ENCODE assay signal across 26 cellular contexts in genomic region chr17:80487511-80487910, GRCh38. TPM values are rescaled to one million over a fixed set of nuclear protein-coding genes. Genes with fewer than 3 reads are reported as not detected.
DNase-seq lines count a peak whose midpoint lies in the region; ATAC-seq, FAIRE-seq and TF ChIP-seq lines count a peak whose summit lies in the region.
"Had no signal": no experiment of that assay in that cellular context is flagged by ENCODE, and none has a peak within 500 bp of the region (broad histone marks: within the 10 kb centered on the region; RNA-seq: fewer than 3 reads in every experiment).

No MANE protein-coding gene starts in this region.

- no peak for TF ChIP-seq EP300 in K562 (IDR thresholded peaks at IDR 0.05; ENCODE audit: low read length)

- H3K18ac ChIP-seq in neuronal stem cell (ENCODE audit: low read length) = no peak overlapping the region

- no peak overlapping the region for H4K8ac ChIP-seq in neuronal stem cell (ENCODE audit: low read depth, low read length)

- H2BK12ac ChIP-seq in neuronal stem cell (ENCODE audit: low read length) = peak overlapping the region; percentile 8

- H3K27me3 ChIP-seq in BLaER1 treated with 17β-estradiol and CSF1 and Interleukin-3, amounts not matched to agents 10 nM and 100 nM = peaks cover 0 to 5% (median 0%) of the 10 kb centered on the region in 11 experiments; a peak in 5 of 22 replicates
- H3K27me3 ChIP-seq in HCT116 (ENCODE audit: insufficient read depth, low read length) (peaks cover 3% of the 10 kb centered on the region; the same call in 1 of the 2 replicates), K562 (ENCODE audit: control insufficient read depth in 2 of 2, insufficient read depth in 2 of 2, low read length in 2 of 2) (peaks cover 0 to 60% of the 10 kb centered on the region in 2 experiments; a peak in 4 of 5 replicates), neuronal stem cell (ENCODE audit: control insufficient read depth in 3 of 3, insufficient read depth in 3 of 3, low read depth in 1 of 3, low read length in 3 of 3) (peaks cover 0 to 54% (median 0%) of the 10 kb centered on the region in 3 experiments), BE2C (no peaks in the 10 kb centered on the region)

- H3K9ac ChIP-seq in BLaER1 treated with 17β-estradiol and CSF1 and Interleukin-3, amounts not matched to agents 10 nM and 100 nM = peak overlapping the region in 3 of 11 experiments; percentile 51 to 76 (median 63); a peak in 4 of 22 replicates
- no peak overlapping the region for H3K9ac ChIP-seq in HCT116 (ENCODE audit: low read length)
- no peak overlapping the region for H3K9ac ChIP-seq in K562 (ENCODE audit: insufficient read depth in 1 of 2, low read depth in 2 of 2, low read length in 2 of 2)
- no peak overlapping the region for H3K9ac ChIP-seq in neuronal stem cell (ENCODE audit: low read depth, low read length, poor library complexity)
- H3K9ac ChIP-seq: KMS-11 had no signal

- TF ChIP-seq POLR2A in HCT116 (IDR thresholded peaks at IDR 0.05; ENCODE audit: borderline replicate concordance, extremely low read depth, insufficient read depth, insufficient read length) = no peak
- TF ChIP-seq POLR2A in K562 (conservative IDR thresholded peaks at IDR 0.05) = no peak

- no peak overlapping the region for H3K4ac ChIP-seq in neuronal stem cell (ENCODE audit: low read length)

- H3K4me1 ChIP-seq in BLaER1 treated with 17β-estradiol and CSF1 and Interleukin-3, amounts not matched to agents 10 nM and 100 nM = peaks cover 4 to 65% (median 43%) of the 10 kb centered on the region in 10 experiments; a peak in 17 of 20 replicates
- H3K4me1 ChIP-seq in HCT116 (ENCODE audit: control insufficient read depth in 1 of 2, insufficient read depth in 2 of 2, low read length in 2 of 2) (peaks cover 2 to 10% of the 10 kb centered on the region in 2 experiments; a peak in 2 of 4 replicates), K562 (replicated peaks in 1 of 2; ENCODE audit: control insufficient read depth in 2 of 2, insufficient read depth in 2 of 2, low read length in 2 of 2) (peaks cover 0 to 11% of the 10 kb centered on the region in 2 experiments; a peak in 2 of 5 replicates), neuronal stem cell (ENCODE audit: control insufficient read depth in 2 of 2, insufficient read depth in 1 of 2, low read depth in 1 of 2, low read length in 2 of 2) (peaks cover 10 to 23% of the 10 kb centered on the region in 2 donors), BE2C (peaks cover 21% of the 10 kb centered on the region)
- H3K4me1 ChIP-seq: HAP-1 had no signal

- peak overlapping the region in 9 of 11 experiments; percentile 43 to 96 (median 78); a peak in 17 of 22 replicates for H3K4me2 ChIP-seq in BLaER1 treated with 17β-estradiol and CSF1 and Interleukin-3, amounts not matched to agents 10 nM and 100 nM
- H3K4me2 ChIP-seq in HCT116 (ENCODE audit: low read length) (no peak overlapping the region), K562 (ENCODE audit: insufficient read depth, low read length) (no peak overlapping the region), neuronal stem cell (ENCODE audit: insufficient read depth, low read length, poor library complexity, severe bottlenecking) (no peak overlapping the region)
- H3K4me2 ChIP-seq: A549, KMS-11 had no signal

- H4K20me1 ChIP-seq in BLaER1 treated with 17β-estradiol and CSF1 and Interleukin-3, amounts not matched to agents 10 nM and 100 nM = peaks cover 0 to 4% (median 0%) of the 10 kb centered on the region in 11 experiments; a peak in 1 of 22 replicates
- H4K20me1 ChIP-seq in HCT116 (ENCODE audit: insufficient read depth) = no peaks in the 10 kb centered on the region
- H4K20me1 ChIP-seq in K562 (replicated peaks; ENCODE audit: control insufficient read depth, insufficient read depth, low read length) = 0 out of 2 replicates have a peak, but pooled peaks cover 2% of the 10 kb centered on the region

- H3K4me3 ChIP-seq in BLaER1 treated with 17β-estradiol and CSF1 and Interleukin-3, amounts not matched to agents 10 nM and 100 nM = peak overlapping the region in 2 of 10 experiments; percentile 25 to 26; a peak in 3 of 20 replicates
- H3K4me3 ChIP-seq in HCT116 (replicated peaks in 1 of 2; ENCODE audit: low read depth in 1 of 2, low read length in 2 of 2) (no peak overlapping the region), K562 (no peak overlapping the region), neuronal stem cell (ENCODE audit: low read length in 2 of 2) (no peak overlapping the region), BE2C (ENCODE audit: low read depth, low read length) (no peak overlapping the region)
- H3K4me3 ChIP-seq: A549, HAP-1, SJSA1 had no signal

- no peaks in the 10 kb centered on the region for H3K9me1 ChIP-seq in K562 (ENCODE audit: control insufficient read depth, insufficient read depth, low read length)

- peak overlapping the region; percentile 99 for H2AK5ac ChIP-seq in neuronal stem cell (ENCODE audit: low read depth, low read length)

- no peak for TF ChIP-seq RAD21 in HCT116 (IDR thresholded peaks at IDR 0.05; ENCODE audit: low read depth)
- TF ChIP-seq RAD21 in K562 (CRISPR knock-in tag; conservative IDR thresholded peaks at IDR 0.05 in 1 of 2, IDR thresholded peaks at IDR 0.05 in 1 of 2) = no peak

- H3K27ac ChIP-seq in BLaER1 treated with 17β-estradiol and CSF1 and Interleukin-3, amounts not matched to agents 10 nM and 100 nM = peak overlapping the region in 3 of 11 experiments; percentile 70 to 79 (median 76); a peak in 2 of 22 replicates
- no peak overlapping the region for H3K27ac ChIP-seq in HCT116 (ENCODE audit: low read depth, low read length)
- no peak overlapping the region for H3K27ac ChIP-seq in K562 (ENCODE audit: extremely low read depth, low read depth, low read length)
- H3K27ac ChIP-seq in neuronal stem cell (replicated peaks; ENCODE audit: low read length) = no peak overlapping the region
- H3K27ac ChIP-seq: A549, KMS-11, SJSA1 had no signal

- H3K9me2 ChIP-seq in HCT116 (ENCODE audit: insufficient read depth) = no peaks in the 10 kb centered on the region

- CTCF ChIA-PET in HCT116 (lab: Charles Lee) = no interaction called here
- CTCF ChIA-PET in K562 (lab: Yijun Ruan, JAX; ENCODE audit: low intra/inter-chr PET ratio) = no interaction called here

- H3K9me3 ChIP-seq in BLaER1 treated with 17β-estradiol and CSF1 and Interleukin-3, amounts not matched to agents 10 nM and 100 nM (replicated peaks in 1 of 11) = peaks cover 0 to 7% (median 0%) of the 10 kb centered on the region in 11 experiments; a peak in 3 of 22 replicates
- H3K9me3 ChIP-seq in HCT116 (ENCODE audit: control insufficient read depth in 1 of 2, insufficient read depth in 1 of 2, low read depth in 1 of 2, low read length in 2 of 2) (no peaks in the 10 kb centered on the region), K562 (replicated peaks; ENCODE audit: control insufficient read depth, insufficient read depth, low read depth, low read length) (no peaks in the 10 kb centered on the region), neuronal stem cell (replicated peaks in 1 of 2; ENCODE audit: control insufficient read depth in 2 of 2, insufficient read depth in 1 of 2, low read depth in 1 of 2, low read length in 2 of 2) (peaks cover 0 to 2% of the 10 kb centered on the region in 2 donors), BE2C (no peaks in the 10 kb centered on the region)
- H3K9me3 ChIP-seq: HAP-1, SJSA1 had no signal

- no peaks in the 10 kb centered on the region for H3K36me3 ChIP-seq in BLaER1 treated with 17β-estradiol and CSF1 and Interleukin-3, amounts not matched to agents 10 nM and 100 nM
- H3K36me3 ChIP-seq in HCT116 (ENCODE audit: control insufficient read depth in 1 of 2, insufficient read depth in 2 of 2, low read length in 2 of 2) (no peaks in the 10 kb centered on the region), K562 (ENCODE audit: control insufficient read depth, insufficient read depth, low read length) (no peaks in the 10 kb centered on the region), neuronal stem cell (replicated peaks in 1 of 2; ENCODE audit: control insufficient read depth in 2 of 2, insufficient read depth in 2 of 2, low read length in 2 of 2) (no peaks in the 10 kb centered on the region), BE2C (no peaks in the 10 kb centered on the region)
- H3K36me3 ChIP-seq: HAP-1, SJSA1 had no signal

- H4K91ac ChIP-seq in neuronal stem cell (ENCODE audit: low read depth, low read length, poor library complexity) = peak overlapping the region; percentile 12

- intact Hi-C loops in HCT116 (cut with micrococcal nuclease) (no loop called here), K562 (cut with micrococcal nuclease) (no loop called here)

- RAD21 ChIA-PET in HCT116 (lab: Charles Lee; ENCODE audit: low non-redundant PET in 1 of 2, low total read pairs in 2 of 2, uncharacterized antibody in 2 of 2, unreplicated experiment in 2 of 2) = interaction anchor here in 1 of 2 experiments (0.6 kb wide), 1 partner anchor 43 kb away, joined by 4 read pairs; no protein-coding TSS in a partner anchor

- no peak overlapping the region for H3K14ac ChIP-seq in neuronal stem cell (ENCODE audit: low read length)

- DNase-seq in HCT116 (ENCODE audit: low read depth, low spot score) = no peak
- DNase-seq in K562 (ENCODE audit: extremely low read depth in 1 of 4, low spot score in 3 of 4) = no peak
- DNase-seq in neuronal stem cell (ENCODE audit: low spot score) = no peak
- no peak for DNase-seq in SW 1271 (lab: John Stamatoyannopoulos, UW)
- DNase-seq in stimulated activated naive CD8-positive, alpha-beta T cell treated with anti-CD3 and anti-CD28 coated beads, Interleukin-15, Interleukin-2, amounts not matched to agents 100 U/mL and 50 U/mL, for 24 hours = no peak
- DNase-seq in BE2C = no peak
- DNase-seq: AML-193; CD8-positive, alpha-beta memory T cell; IMR-90; MM.1S; NCI-H1417; NCI-H1694; NCI-H2029 treated with DMSO at 0.1 percent for 48 hours; NCI-H226; NCI-H510A; NCI-H69; OCI-M1; T-cell had no signal

- FAIRE-seq in K562 (lab: Jason Lieb, UNC) = no peak
- FAIRE-seq: A549, GM18507, RCC 7860 had no signal

- TF ChIP-seq CTCF in HCT116 (IDR thresholded peaks at IDR 0.05 in 2 of 3, conservative IDR thresholded peaks at IDR 0.05 in 1 of 3; ENCODE audit: borderline replicate concordance in 1 of 3, insufficient read depth in 1 of 3, low read depth in 2 of 3, low read length in 2 of 3) (no peak), K562 (IDR thresholded peaks at IDR 0.05 in 2 of 3, conservative IDR thresholded peaks at IDR 0.05 in 1 of 3; ENCODE audit: insufficient read depth in 2 of 3, low read depth in 1 of 3, low read length in 3 of 3) (no peak), BE2C (IDR thresholded peaks at IDR 0.05; ENCODE audit: low read depth, low read length) (no peak)

- POLR2A ChIA-PET in HCT116 (lab: Charles Lee) (no interaction called here), K562 (lab: Yijun Ruan, JAX) (interaction anchor here (0.6 to 1.5 kb wide), 3 partner anchors 15 to 752 kb away, joined by 3 to 4 read pairs (median 3); partner anchors contain the start of gene NDUFAF8)

- H2BK120ac ChIP-seq in neuronal stem cell (ENCODE audit: low read depth, low read length) = no peak overlapping the region

- no peak overlapping the region for H2AFZ ChIP-seq in HCT116 (ENCODE audit: low read depth, low read length, poor library complexity, severe bottlenecking)
- no peak overlapping the region for H2AFZ ChIP-seq in K562 (ENCODE audit: low read depth, low read length)
- no peak overlapping the region for H2AFZ ChIP-seq in neuronal stem cell (ENCODE audit: low read length)

- in situ Hi-C loops in K562 (cut with MboI) = no loop called here

- H3K79me1 ChIP-seq in neuronal stem cell (ENCODE audit: low read depth, low read length) = peaks cover 2% of the 10 kb centered on the region

- ATAC-seq in HCT116 (peak; percentile 46; the same call in 1 of the 2 replicates), K562 (no peak)
- no peak for ATAC-seq in stimulated activated naive CD8-positive, alpha-beta T cell treated with anti-CD3 and anti-CD28 coated beads, Interleukin-15, Interleukin-2, amounts not matched to agents 100 U/mL and 50 U/mL, for 24 hours
- ATAC-seq: A549, T-cell had no signal

- H2BK5ac ChIP-seq in neuronal stem cell (ENCODE audit: low read length) = no peak overlapping the region

- H3K23ac ChIP-seq in neuronal stem cell (ENCODE audit: low read depth, low read length, poor library complexity) = peak overlapping the region; percentile 17

- 2% methylated on average over 5 of the region's 7 CpGs for WGBS in K562 (ENCODE audit: insufficient coverage, low coverage, missing lambda C conversion rate)
- WGBS in neuronal stem cell (ENCODE audit: extremely low coverage in 2 of 2, insufficient read length in 2 of 2, insufficient replicate concordance in 1 of 2), 2 donors = no CpG with 5 or more reads among the region's 7 CpGs

- H2BK15ac ChIP-seq in neuronal stem cell (ENCODE audit: low read length) = peak overlapping the region; percentile 19

- H3K79me2 ChIP-seq in HCT116 (ENCODE audit: insufficient read depth, low read length) (no peaks in the 10 kb centered on the region), K562 (ENCODE audit: control insufficient read depth, insufficient read depth, low read length) (no peaks in the 10 kb centered on the region)

- BruUV-seq in HCT116 (replicated peaks; lab: Mats Ljungman, UMichigan) = no TSS peak
- no TSS peak for BruUV-seq in K562 (replicated peaks; lab: Mats Ljungman, UMichigan)

RNA-seq across cellular contexts. Expression of gene NPTX1, which starts 11.1 kb away (rescaled TPM):
- total RNA-seq in HCT116 (2021; ENCODE audit: unreplicated experiment) = 0.15 TPM
- polyA plus RNA-seq in HCT116 (2012) = not detected in 2 replicates
- not detected in 2 replicates for total RNA-seq in K562 (2011; cell fraction: chromatin; rRNA removed; ENCODE audit: low replicate concordance)
- not detected in 2 replicates for total RNA-seq in K562 (2011; cell fraction: nucleolus; rRNA removed)
- not detected in 2 replicates for total RNA-seq in K562 (2011; cell fraction: nucleoplasm; rRNA removed)
- total RNA-seq in K562 (2014; rRNA removed) = not detected in 2 replicates
- total RNA-seq in K562 (2014; rRNA removed; fragmentation: Illumina TruSeq; extraction: Trizol) = not detected in 2 replicates
- total RNA-seq in K562 (2015; rRNA removed; fragmentation: Illumina TruSeq; extraction: Trizol) = not detected in 2 replicates
- 0.04 TPM in 1 of 2 replicates, not detected in the other for total RNA-seq in K562 (2021)
- not detected in 2 replicates for polyA plus RNA-seq in K562 (2011; rRNA removed)
- not detected in 2 replicates for polyA plus RNA-seq in K562 (2011; cell fraction: cytosol; rRNA removed)
- 0.03 TPM in 1 of 2 replicates, not detected in the other for polyA plus RNA-seq in K562 (2011; cell fraction: nucleus; rRNA removed)
- not detected in 2 replicates for polyA plus RNA-seq in K562 (2012)
- not detected in 2 replicates for polyA plus RNA-seq in K562 (2014; fragmentation: Illumina TruSeq; extraction: Trizol)
- polyA plus RNA-seq in K562 (2014; fragmentation: Nextera tagmentation; extraction: Ambion mirVana) = not detected
- polyA plus RNA-seq in K562 (2014; rRNA removed) = not detected in 2 replicates
- polyA minus RNA-seq in K562 (2011; rRNA and poly(A)+ RNA removed) = not detected in 2 replicates
- 0.19 TPM in 1 of 2 replicates, not detected in the other for polyA minus RNA-seq in K562 (2011; cell fraction: cytosol; rRNA and poly(A)+ RNA removed)
- polyA minus RNA-seq in K562 (2011; cell fraction: nucleus; rRNA and poly(A)+ RNA removed) = under 0.01 TPM in 1 of 2 replicates, not detected in the other
- polyA plus RNA-seq in neuronal stem cell (2013, experiment 1 of 2) = 0.43 TPM
- 0.35 TPM for polyA plus RNA-seq in neuronal stem cell (2013, experiment 2 of 2)
- 0.28 TPM for polyA plus RNA-seq in BE2C (2012; ENCODE audit: insufficient read depth, insufficient read length, low read depth)
- polyA plus RNA-seq: CD14-positive monocyte; CD8-positive, alpha-beta memory T cell had no signal

RNA-seq across cellular contexts. Expression of gene RPTOR, which starts 57.1 kb away (rescaled TPM):
- total RNA-seq in HCT116 (2021; ENCODE audit: unreplicated experiment) = 69.5 TPM
- 30.5 and 37.6 TPM in 2 replicates for polyA plus RNA-seq in HCT116 (2012)
- total RNA-seq in K562 (2011; cell fraction: chromatin; rRNA removed; ENCODE audit: low replicate concordance) = 170 and 226 TPM in 2 replicates
- total RNA-seq in K562 (2011; cell fraction: nucleolus; rRNA removed) = 113 and 116 TPM in 2 replicates
- total RNA-seq in K562 (2011; cell fraction: nucleoplasm; rRNA removed) = 108 and 117 TPM in 2 replicates
- 18.6 and 19.1 TPM in 2 replicates for total RNA-seq in K562 (2014; rRNA removed)
- 10.2 and 10.4 TPM in 2 replicates for total RNA-seq in K562 (2014; rRNA removed; fragmentation: Illumina TruSeq; extraction: Trizol)
- total RNA-seq in K562 (2015; rRNA removed; fragmentation: Illumina TruSeq; extraction: Trizol) = 9.5 and 10.7 TPM in 2 replicates
- 46.1 and 54.1 TPM in 2 replicates for total RNA-seq in K562 (2021)
- 4.4 and 7.2 TPM in 2 replicates for polyA plus RNA-seq in K562 (2011; rRNA removed)
- 4.5 and 7.5 TPM in 2 replicates for polyA plus RNA-seq in K562 (2011; cell fraction: cytosol; rRNA removed)
- polyA plus RNA-seq in K562 (2011; cell fraction: nucleus; rRNA removed) = 23.2 and 25.8 TPM in 2 replicates
- polyA plus RNA-seq in K562 (2012) = 19.9 and 23.1 TPM in 2 replicates
- polyA plus RNA-seq in K562 (2014; fragmentation: Illumina TruSeq; extraction: Trizol) = 11.7 and 16.8 TPM in 2 replicates
- under 1 TPM; 0.24 to 0.35 TPM for polyA plus RNA-seq in K562 (2014; fragmentation: Nextera tagmentation; extraction: Ambion mirVana)
- 10.7 and 14.7 TPM in 2 replicates for polyA plus RNA-seq in K562 (2014; rRNA removed)
- 16.6 and 17.9 TPM in 2 replicates for polyA minus RNA-seq in K562 (2011; rRNA and poly(A)+ RNA removed)
- 21.9 and 26.8 TPM in 2 replicates for polyA minus RNA-seq in K562 (2011; cell fraction: cytosol; rRNA and poly(A)+ RNA removed)
- 43.2 and 63.5 TPM in 2 replicates for polyA minus RNA-seq in K562 (2011; cell fraction: nucleus; rRNA and poly(A)+ RNA removed)
- 8.8 TPM for polyA plus RNA-seq in neuronal stem cell (2013, experiment 1 of 2)
- polyA plus RNA-seq in neuronal stem cell (2013, experiment 2 of 2) = 8.6 TPM
- polyA plus RNA-seq in BE2C (2012; ENCODE audit: insufficient read depth, insufficient read length, low read depth) = 29.0 TPM

Comparison
In these comparisons a context has a peak if more than half of its experiments do, and no peak if none do; other contexts are left out.
1. H3K4me2 ChIP-seq: peak in BLaER1 treated with 17β-estradiol and CSF1 and Interleukin-3, amounts not matched to agents 10 nM and 100 nM (9 of 11); none in HCT116 (single experiment), K562 (single experiment) and neuronal stem cell (single experiment).